ENCODE assay signal across 9 cellular contexts in genomic region chr1:187264995-187265602, GRCh38.
DNase-seq lines count a peak whose midpoint lies in the region; ATAC-seq and TF ChIP-seq lines count a peak whose summit lies in the region.
"Had no signal": no experiment of that assay in that cellular context is flagged by ENCODE, and none has a peak within 500 bp of the region (broad histone marks: within the 10 kb centered on the region; RNA-seq: fewer than 3 reads in every experiment).

No MANE protein-coding gene starts in this region.

- no peaks in the 10 kb centered on the region for H3K9me3 Mint-ChIP-seq in activated T-cell treated with anti-CD3 and anti-CD28 coated beads, Interleukin-2, amount 50 U/mL, for 24 hours

- ATAC-seq in GM18520 (IDR thresholded peaks at IDR 0.05; ENCODE audit: unreplicated experiment) (no peak), Right ventricle myocardium superior (ENCODE audit: poor library complexity) (no peak)

- no peak overlapping the region for H3K4me3 Mint-ChIP-seq in activated T-cell treated with anti-CD3 and anti-CD28 coated beads, Interleukin-2, amount 50 U/mL, for 24 hours

- CTCF ChIA-PET in GM10248 (lab: Yijun Ruan, JAX): interaction anchor here (1.1 to 1.3 kb wide), 2 partner anchors 14 to 27 kb away, joined by 3 to 4 read pairs; no protein-coding TSS in a partner anchor

- intact Hi-C loops in Right ventricle myocardium superior (cut with DNase I): no loop called here

- no peaks in the 10 kb centered on the region for H3K27me3 Mint-ChIP-seq in activated T-cell treated with anti-CD3 and anti-CD28 coated beads, Interleukin-2, amount 50 U/mL, for 24 hours

- DNase-seq in GM10248 (ENCODE audit: extremely low spot score) (no peak), NB4 (ENCODE audit: low read depth) (peak; percentile 39), SHP77 treated with DMSO at 0.1 percent for 48 hours (lab: John Stamatoyannopoulos, UW) (peak; percentile 68), fibroblast of pulmonary artery (ENCODE audit: low read depth) (peak; percentile 59), substantia nigra (lab: John Stamatoyannopoulos, UW) (peak in 25 of 49 donors; percentile 2 to 64 (median 23)), Right ventricle myocardium superior (no peak)
- no peak for DNase-seq in activated T-cell treated with anti-CD3 and anti-CD28 coated beads, Interleukin-2, amount 50 U/mL, for 24 hours

- no peak overlapping the region for H3K27ac Mint-ChIP-seq in activated T-cell treated with anti-CD3 and anti-CD28 coated beads, Interleukin-2, amount 50 U/mL, for 24 hours

- H3K36me3 Mint-ChIP-seq in activated T-cell treated with anti-CD3 and anti-CD28 coated beads, Interleukin-2, amount 50 U/mL, for 24 hours (ENCODE audit: low read depth): no peaks in the 10 kb centered on the region

- no peaks in the 10 kb centered on the region for H3K4me1 Mint-ChIP-seq in activated T-cell treated with anti-CD3 and anti-CD28 coated beads, Interleukin-2, amount 50 U/mL, for 24 hours (ENCODE audit: low read depth)

- H3K27ac ChIP-seq in substantia nigra (ENCODE audit: low read depth, low read length, poor library complexity, severe bottlenecking): no peak overlapping the region

- peak; percentile 33 for TF ChIP-seq CTCF in GM10248 (IDR thresholded peaks at IDR 0.05; ENCODE audit: control extremely low read depth, extremely low read depth, low read depth, missing control alignments)
- TF ChIP-seq CTCF in NB4 (IDR thresholded peaks at IDR 0.05; ENCODE audit: low read depth, low read length): peak; percentile 27
- peak; percentile 42 for TF ChIP-seq CTCF in fibroblast of pulmonary artery (IDR thresholded peaks at IDR 0.05; ENCODE audit: low read length, missing control alignments)

- H3K4me3 ChIP-seq in NB4 (ENCODE audit: low read depth, low read length): no peak overlapping the region
- H3K4me3 ChIP-seq in fibroblast of pulmonary artery (replicated peaks; ENCODE audit: low read depth, low read length): no peak overlapping the region
- H3K4me3 ChIP-seq: lung had no signal

- POLR2A ChIA-PET in GM10248 (lab: Yijun Ruan, JAX): no interaction called here

- TF ChIP-seq POLR2A in NB4 (IDR thresholded peaks at IDR 0.05; ENCODE audit: extremely low read depth, insufficient read length): no peak

Comparison
In these comparisons a context has a peak if more than half of its experiments do, and no peak if none do; other contexts are left out.
1. DNase-seq: peak in NB4 (single experiment), SHP77 treated with DMSO at 0.1 percent for 48 hours (single experiment), fibroblast of pulmonary artery (single experiment) and substantia nigra (25 of 49); none in GM10248 (single experiment), Right ventricle myocardium superior (single experiment) and activated T-cell treated with anti-CD3 and anti-CD28 coated beads, Interleukin-2, amount 50 U/mL, for 24 hours (single experiment).
2. Peak in every context shown above with its lines, with median percentiles within 50 percentile points of each other: CTCF ChIP-seq.